ENCODE assay signal across 12 cellular contexts in the genomic region with DNA sequence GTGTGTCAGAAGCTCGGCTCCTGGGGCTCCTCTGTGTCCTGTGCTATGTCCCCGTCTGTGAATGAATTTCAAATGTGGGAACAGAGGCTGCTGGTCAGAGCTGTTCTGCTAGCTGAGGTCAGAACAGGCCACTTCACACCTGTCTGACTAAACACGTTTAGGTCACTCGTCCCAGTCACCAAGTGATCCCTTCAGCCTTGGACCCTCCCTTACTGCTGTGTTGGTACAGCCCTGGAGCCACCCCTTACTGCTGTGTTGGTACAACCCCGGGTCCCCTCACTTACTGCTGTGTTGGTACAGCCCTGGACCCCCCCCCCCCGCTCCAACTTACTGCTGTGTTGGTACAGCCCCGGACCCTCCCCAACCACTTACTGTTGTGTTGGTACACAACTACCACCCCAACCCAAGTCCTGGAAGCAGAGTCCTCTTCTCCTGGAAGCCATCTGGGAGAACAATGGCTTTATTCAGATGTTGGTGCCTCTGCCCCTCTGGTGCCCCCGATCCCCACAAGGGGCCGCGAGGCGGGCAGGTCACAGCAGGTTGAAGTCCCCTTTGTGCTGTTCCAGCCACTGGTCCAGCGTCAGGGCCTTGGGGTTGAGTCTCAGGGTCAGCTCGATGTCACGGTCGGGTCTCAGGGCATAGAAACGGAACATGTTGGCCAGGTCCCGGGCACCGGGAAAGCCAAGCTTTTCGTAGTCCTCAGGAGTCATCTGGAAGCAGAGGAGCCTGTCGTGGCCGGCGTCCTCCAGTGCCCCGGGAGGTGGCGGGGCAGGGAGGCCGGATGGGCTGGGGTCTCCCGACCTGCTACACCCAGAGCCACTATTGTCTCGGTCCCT. TPM values are rescaled to one million over a fixed set of nuclear protein-coding genes. Genes with fewer than 3 reads are reported as not detected.
DNase-seq lines count a peak whose midpoint lies in the region; ATAC-seq, FAIRE-seq and TF ChIP-seq lines count a peak whose summit lies in the region.
"Had no signal": no experiment of that assay in that cellular context is flagged by ENCODE, and none has a peak within 500 bp of the region (broad histone marks: within the 10 kb centered on the region; RNA-seq: fewer than 3 reads in every experiment).

No MANE protein-coding gene starts in this region.

- peak; percentile 54; the same call in 1 of the 2 replicates for TF ChIP-seq POLR2A in GM12892 (IDR thresholded peaks at IDR 0.05; ENCODE audit: low read depth, low read length)

- no peak for ATAC-seq in GM19397 (IDR thresholded peaks at IDR 0.05; ENCODE audit: unreplicated experiment)

- no peak for FAIRE-seq in GM12892 (lab: Jason Lieb, UNC)
- FAIRE-seq: GM18507 had no signal

- DNase-seq in GM12892 (ENCODE audit: insufficient read length) (no peak), NCI-H526 (lab: John Stamatoyannopoulos, UW) (peak; percentile 45 to 65), ecto neural progenitor cell (ENCODE audit: low spot score) (peak; percentile 69), nucleus accumbens (lab: John Stamatoyannopoulos, UW) (peak in 30 of 56 donors; percentile 7 to 54 (median 34)), NCI-H524 treated with DMSO at 0.1 percent for 48 hours (lab: John Stamatoyannopoulos, UW) (no peak), NCI-H146 treated with DMSO at 0.1 percent for 48 hours (lab: John Stamatoyannopoulos, UW; ENCODE audit: unreplicated experiment) (no peak)
- DNase-seq in effector CD4-positive, alpha-beta T cell: no peak
- DNase-seq: activated CD8-positive, alpha-beta memory T cell treated with anti-CD3 and anti-CD28 coated beads for 24 hours; DMS79 treated with DMSO at 0.1 percent for 48 hours; NCI-H748 treated with DMSO at 0.1 percent for 48 hours had no signal

RNA-seq across cellular contexts. Expression of a gene that starts 13.0 kb away (rescaled TPM):
- 45.9 TPM for polyA plus RNA-seq in GM12892 (2012; ENCODE audit: missing spikeins)

RNA-seq across cellular contexts. Expression of a gene that starts 14.7 kb away (rescaled TPM):
- 25.8 TPM for polyA plus RNA-seq in GM12892 (2012; ENCODE audit: missing spikeins)

RNA-seq across cellular contexts. Expression of a gene that starts 35.8 kb away (rescaled TPM):
- polyA plus RNA-seq in GM12892 (2012; ENCODE audit: missing spikeins): 52.0 TPM

RNA-seq across cellular contexts. Expression of a gene that starts 45.1 kb away (rescaled TPM):
- 26.5 TPM for polyA plus RNA-seq in GM12892 (2012; ENCODE audit: missing spikeins)

Comparison
In these comparisons a context has a peak if more than half of its experiments do, and no peak if none do; other contexts are left out.
1. DNase-seq: peak in NCI-H526 (2 of 2), ecto neural progenitor cell (single experiment) and nucleus accumbens (30 of 56); none in GM12892 (single experiment), NCI-H524 treated with DMSO at 0.1 percent for 48 hours (single experiment), effector CD4-positive, alpha-beta T cell (single experiment) and NCI-H146 treated with DMSO at 0.1 percent for 48 hours (single experiment).